12 cellular contexts compared by ENCODE assay signal in the genomic region with DNA sequence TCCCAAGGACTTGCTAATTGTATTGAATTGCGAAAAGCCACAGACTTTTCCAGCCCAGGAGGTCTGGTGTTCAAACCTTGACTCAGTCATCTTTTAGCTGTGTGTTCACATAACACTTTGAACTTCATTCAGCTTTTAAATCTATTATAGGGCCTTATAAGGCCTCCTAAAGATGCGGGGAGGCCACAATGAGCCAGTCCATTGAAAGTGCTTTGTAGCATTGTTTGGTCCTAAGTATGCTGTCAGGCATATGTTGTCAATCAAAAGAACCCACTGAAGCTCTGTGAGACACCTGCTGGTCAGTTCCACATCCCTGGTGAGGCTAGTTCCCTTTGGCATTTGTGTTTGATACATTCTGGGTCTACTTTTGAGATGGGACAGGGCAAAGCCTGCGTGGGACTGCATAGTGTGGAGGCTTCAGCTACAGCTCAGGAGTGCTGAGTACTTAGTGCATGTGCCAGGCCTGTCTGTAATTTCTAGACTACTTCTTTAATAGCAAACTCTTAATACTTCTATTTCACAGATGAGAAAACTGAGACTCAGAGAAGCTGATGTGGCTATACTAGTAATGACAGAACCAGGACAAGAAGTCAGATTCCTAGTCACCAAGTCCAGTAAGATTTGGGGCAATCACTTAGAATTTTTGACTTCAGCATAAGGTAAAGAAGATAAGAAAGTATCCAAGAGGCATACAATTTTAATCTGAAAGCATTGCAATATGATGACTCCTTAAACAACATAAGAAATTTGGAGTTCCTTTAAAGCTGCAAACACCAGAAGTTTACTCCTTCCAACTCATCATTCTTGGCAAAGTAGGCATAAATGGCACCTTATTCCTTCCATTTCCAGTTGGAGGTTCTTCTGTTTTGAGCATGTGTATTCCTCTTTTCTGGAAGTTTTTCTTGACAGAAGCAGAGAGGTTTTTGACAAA.
A peak's percentile ranks its signal among the peaks of the same experiment; 100 is the strongest.
DNase-seq lines count a peak whose midpoint lies in the region; ATAC-seq, FAIRE-seq and TF ChIP-seq lines count a peak whose summit lies in the region.
"Had no signal": no experiment of that assay in that cellular context is flagged by ENCODE, and none has a peak within 500 bp of the region (broad histone marks: within the 10 kb centered on the region; RNA-seq: fewer than 3 reads in every experiment).

No MANE protein-coding gene starts in this region.

- H3K18ac ChIP-seq in IMR-90 (ENCODE audit: low read depth, low read length) = peak overlapping the region; percentile 95

- H2AFZ ChIP-seq in IMR-90 (replicated peaks; ENCODE audit: low read length, poor library complexity) (peak overlapping the region; percentile 46), K562 (ENCODE audit: low read depth, low read length) (no peak overlapping the region)

- peaks cover 26% of the 10 kb centered on the region for H3K9me1 ChIP-seq in IMR-90 (ENCODE audit: insufficient read depth, low read length)
- no peaks in the 10 kb centered on the region for H3K9me1 ChIP-seq in K562 (ENCODE audit: control insufficient read depth, insufficient read depth, low read length)

- H3K9me3 Mint-ChIP-seq in neural crest cell = peaks cover 3% of the 10 kb centered on the region

- TF ChIP-seq EP300 in K562 (IDR thresholded peaks at IDR 0.05; ENCODE audit: low read length) = no peak

- H2BK15ac ChIP-seq in IMR-90 (ENCODE audit: low read depth, low read length) = peak overlapping the region; percentile 96

- H3K27ac ChIP-seq in IMR-90 (ENCODE audit: insufficient read depth, low read length) (peak overlapping the region; percentile 100), K562 (ENCODE audit: extremely low read depth, low read depth, low read length) (no peak overlapping the region)
- H3K27ac ChIP-seq: suprapubic skin had no signal

- peak overlapping the region; percentile 48 for H3K4me2 ChIP-seq in IMR-90 (ENCODE audit: low read depth, low read length)
- no peak overlapping the region for H3K4me2 ChIP-seq in K562 (ENCODE audit: insufficient read depth, low read length)

- H3K4me1 ChIP-seq in IMR-90 (ENCODE audit: control insufficient read depth, insufficient read depth, low read length) = peaks cover 30% of the 10 kb centered on the region
- peaks cover 3 to 9% of the 10 kb centered on the region in 2 experiments for H3K4me1 ChIP-seq in K562 (replicated peaks in 1 of 2; ENCODE audit: control insufficient read depth in 2 of 2, insufficient read depth in 2 of 2, low read length in 2 of 2)
- H3K4me1 ChIP-seq: HAP-1, suprapubic skin had no signal

- H2AK5ac ChIP-seq in IMR-90 (ENCODE audit: low read depth, low read length) = peak overlapping the region; percentile 98

- WGBS in IMR-90 (ENCODE audit: extremely low coverage in 2 of 2, insufficient read length in 1 of 2), 2 experiments = no CpG with 5 or more reads among the region's 3 CpGs
- 32% methylated on average over 3 of the region's 3 CpGs for WGBS in K562 (ENCODE audit: insufficient coverage, low coverage, missing lambda C conversion rate)

- H3K36me3 ChIP-seq in IMR-90 (ENCODE audit: control insufficient read depth, insufficient read depth, low read length) (no peaks in the 10 kb centered on the region), K562 (ENCODE audit: control insufficient read depth, insufficient read depth, low read length) (no peaks in the 10 kb centered on the region)
- H3K36me3 ChIP-seq: HAP-1, suprapubic skin had no signal

- H4K8ac ChIP-seq in IMR-90 (ENCODE audit: low read depth in 2 of 2, low read length in 2 of 2) = peak overlapping the region; percentile 91 to 97

- peak overlapping the region; percentile 100 for H2BK120ac ChIP-seq in IMR-90 (ENCODE audit: low read depth, low read length)

- no peak for TF ChIP-seq POLR2A in IMR-90 (IDR thresholded peaks at IDR 0.05; ENCODE audit: low read depth, low read length)
- TF ChIP-seq POLR2A in K562 (conservative IDR thresholded peaks at IDR 0.05) = no peak

- H4K91ac ChIP-seq in IMR-90 (ENCODE audit: insufficient read depth, low read depth, low read length) = peak overlapping the region; percentile 99

- TF ChIP-seq CTCF in IMR-90 (conservative IDR thresholded peaks at IDR 0.05; ENCODE audit: low read depth, low read length) = 0 out of 2 replicates have a peak, but pooled peaks have one; percentile 8
- peak; percentile 60 to 62 (median 61) for TF ChIP-seq CTCF in K562 (IDR thresholded peaks at IDR 0.05 in 2 of 3, conservative IDR thresholded peaks at IDR 0.05 in 1 of 3; ENCODE audit: insufficient read depth in 2 of 3, low read depth in 1 of 3, low read length in 3 of 3)
- peak; percentile 15 for TF ChIP-seq CTCF in neural crest cell (conservative IDR thresholded peaks at IDR 0.05)

- peak; percentile 58 for FAIRE-seq in K562 (lab: Jason Lieb, UNC)

- H3K4ac ChIP-seq in IMR-90 (ENCODE audit: low read depth, low read length) = peak overlapping the region; percentile 99

- TF ChIP-seq RAD21 in IMR-90 (IDR thresholded peaks at IDR 0.05; ENCODE audit: low read length) (no peak), K562 (CRISPR knock-in tag; conservative IDR thresholded peaks at IDR 0.05 in 1 of 2, IDR thresholded peaks at IDR 0.05 in 1 of 2) (peak; percentile 31 to 76; a peak in 2 of 4 replicates)

- peak overlapping the region; percentile 96 for H3K14ac ChIP-seq in IMR-90 (replicated peaks; ENCODE audit: low read depth, low read length)

- no peak overlapping the region for H3K4me3 Mint-ChIP-seq in neural crest cell

- ATAC-seq in IMR-90 (ENCODE audit: low read depth) (peak; percentile 43), K562 (peak; percentile 73), HG02588 (IDR thresholded peaks at IDR 0.05; ENCODE audit: unreplicated experiment) (no peak), HG02973 (IDR thresholded peaks at IDR 0.05; ENCODE audit: unreplicated experiment) (no peak)

- H2BK20ac ChIP-seq in IMR-90 (ENCODE audit: low read depth, low read length) = peak overlapping the region; percentile 99

- H3K56ac ChIP-seq in IMR-90 (ENCODE audit: extremely low read depth, insufficient read depth, low read length) = peak overlapping the region; percentile 97

- H3K4me3 ChIP-seq in IMR-90 (ENCODE audit: insufficient read depth, low read depth, low read length) (no peak overlapping the region), K562 (no peak overlapping the region)
- H3K4me3 ChIP-seq: HAP-1, suprapubic skin had no signal

- H3K9me3 ChIP-seq in IMR-90 (ENCODE audit: control insufficient read depth, insufficient read depth, low read length) (no peaks in the 10 kb centered on the region), K562 (replicated peaks; ENCODE audit: control insufficient read depth, insufficient read depth, low read depth, low read length) (no peaks in the 10 kb centered on the region)
- H3K9me3 ChIP-seq: HAP-1, suprapubic skin had no signal

- dilution Hi-C loops in IMR-90 (cut with HindIII; ENCODE audit: low sequenced_read_pairs, unreplicated experiment) = no loop called here

- in situ Hi-C loops in IMR-90 (cut with MboI; ENCODE audit: low sequenced_read_pairs) = no loop called here
- in situ Hi-C loops in K562 (cut with MboI) = loop anchor here (25.0 kb wide), 1 partner anchor 676 kb away; no protein-coding TSS in a partner anchor

- peaks cover 0 to 3% of the 10 kb centered on the region in 2 experiments; a peak in 1 of 4 replicates for H3K79me1 ChIP-seq in IMR-90 (ENCODE audit: low read depth in 1 of 2, low read length in 2 of 2)

- peak overlapping the region; percentile 67; the same call in 1 of the 2 replicates for H3K9ac ChIP-seq in IMR-90 (ENCODE audit: low read depth, low read length)
- H3K9ac ChIP-seq in K562 (ENCODE audit: insufficient read depth in 1 of 2, low read depth in 2 of 2, low read length in 2 of 2) = no peak overlapping the region

- BruUV-seq in IMR-90 (replicated peaks; lab: Mats Ljungman, UMichigan) (no TSS peak), K562 (replicated peaks; lab: Mats Ljungman, UMichigan) (no TSS peak)

- POLR2A ChIA-PET in IMR-90 (lab: Charles Lee; ENCODE audit: unreplicated experiment) = no interaction called here
- POLR2A ChIA-PET in K562 (lab: Yijun Ruan, JAX) = interaction anchor here (1.1 to 1.8 kb wide), 2 partner anchors 10 to 127 kb away, joined by 4 read pairs; no protein-coding TSS in a partner anchor

- H4K20me1 ChIP-seq in IMR-90 (ENCODE audit: insufficient read depth, low read length) (no peaks in the 10 kb centered on the region), K562 (replicated peaks; ENCODE audit: control insufficient read depth, insufficient read depth, low read length) (peaks cover 10% of the 10 kb centered on the region; the same call in 1 of the 2 replicates)

- no peaks in the 10 kb centered on the region for H3K79me2 ChIP-seq in K562 (ENCODE audit: control insufficient read depth, insufficient read depth, low read length)

- H3K27ac Mint-ChIP-seq in neural crest cell (ENCODE audit: unreplicated experiment) = no peak overlapping the region

- DNase-seq in EH (ENCODE audit: low read depth) (peak; percentile 70), IMR-90 (peak; percentile 63), K562 (ENCODE audit: extremely low read depth in 1 of 4, low spot score in 3 of 4) (peak; percentile 28 to 59 (median 46)), neural crest cell (ENCODE audit: low read depth, low spot score) (no peak), NCI-H446 (lab: John Stamatoyannopoulos, UW) (no peak)
- no peak for DNase-seq in stimulated activated CD4-positive, alpha-beta T cell treated with anti-CD3 and anti-CD28 coated beads, Interleukin-15, amount 100 ng/mL, for 24 hours
- DNase-seq: activated CD8-positive, alpha-beta memory T cell treated with anti-CD3 and anti-CD28 coated beads, Interleukin-2, amount 50 U/mL, for 48 hours; left cardiac atrium had no signal

- H3K27me3 ChIP-seq in IMR-90 (ENCODE audit: control insufficient read depth, insufficient read depth, low read length) (no peaks in the 10 kb centered on the region), K562 (ENCODE audit: control insufficient read depth in 2 of 2, insufficient read depth in 2 of 2, low read length in 2 of 2) (no peaks in the 10 kb centered on the region)
- H3K27me3 ChIP-seq: suprapubic skin had no signal

- peak overlapping the region; percentile 86 for H2AK9ac ChIP-seq in IMR-90 (replicated peaks; ENCODE audit: low read depth, low read length, poor library complexity)

- H3K27me3 Mint-ChIP-seq in neural crest cell (ENCODE audit: low read depth) = no peaks in the 10 kb centered on the region

- peaks cover 21% of the 10 kb centered on the region for H3K4me1 Mint-ChIP-seq in neural crest cell

- CTCF ChIA-PET in IMR-90 (lab: Yijun Ruan, JAX) (interaction anchor here (0.5 to 1.2 kb wide), 4 partner anchors 12 to 31 kb away, joined by 3 to 5 read pairs (median 3); no protein-coding TSS in a partner anchor), K562 (lab: Yijun Ruan, JAX; ENCODE audit: low intra/inter-chr PET ratio) (interaction anchor here (0.6 to 3.5 kb wide), 2 partner anchors 30 to 128 kb away, joined by 3 to 11 read pairs; no protein-coding TSS in a partner anchor)

- H4K5ac ChIP-seq in IMR-90 (ENCODE audit: low read depth, low read length) = peak overlapping the region; percentile 99

- peak overlapping the region; percentile 100 for H2BK5ac ChIP-seq in IMR-90 (ENCODE audit: low read depth, low read length, poor library complexity, severe bottlenecking)

- H3K23ac ChIP-seq in IMR-90 (ENCODE audit: low read depth, low read length) = peak overlapping the region; percentile 97

- intact Hi-C loops in IMR-90 (cut with micrococcal nuclease) (loop anchor here (1.0 to 10.0 kb wide), 4 partner anchors 8 to 97 kb away; no protein-coding TSS in a partner anchor), K562 (cut with micrococcal nuclease) (loop anchor here (1.0 to 10.0 kb wide), 4 partner anchors 56 to 673 kb away; no protein-coding TSS in a partner anchor)

- H3K36me3 Mint-ChIP-seq in neural crest cell (ENCODE audit: low read depth) = no peaks in the 10 kb centered on the region

Comparison
In these comparisons a context has a peak if more than half of its experiments do, and no peak if none do; other contexts are left out.
1. DNase-seq: peak in EH (single experiment), IMR-90 (single experiment) and K562 (4 of 4); none in neural crest cell (single experiment), stimulated activated CD4-positive, alpha-beta T cell treated with anti-CD3 and anti-CD28 coated beads, Interleukin-15, amount 100 ng/mL, for 24 hours (single experiment) and NCI-H446 (0 of 2).
2. ATAC-seq: peak in IMR-90 (single experiment) and K562 (single experiment); none in HG02588 (single experiment) and HG02973 (single experiment).
3. CTCF ChIP-seq: peak in every context shown above with its lines; median percentile 61 in K562; 15 in neural crest cell; 8 in IMR-90.